ENCODE assay signal across 23 cellular contexts in the genomic region with DNA sequence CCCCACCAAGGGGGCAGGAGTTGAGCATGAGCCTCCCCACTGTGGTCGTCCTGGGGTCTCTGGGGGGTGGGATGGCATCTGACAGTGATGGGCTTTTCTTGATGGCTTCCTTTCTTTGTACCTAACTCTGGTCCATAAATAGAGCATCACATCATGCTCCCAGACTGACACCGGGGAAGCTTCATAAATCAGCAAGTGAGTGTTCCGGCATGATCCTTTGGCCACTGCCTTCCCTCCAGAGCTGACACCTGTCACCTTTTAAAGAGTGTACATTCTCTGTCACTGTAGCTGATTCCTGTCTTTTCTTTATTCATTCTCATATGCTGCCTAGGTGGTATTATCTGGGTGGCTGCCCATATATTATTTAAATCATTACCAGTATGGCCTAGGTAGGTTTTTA.
DNase-seq lines count a peak whose midpoint lies in the region; ATAC-seq and TF ChIP-seq lines count a peak whose summit lies in the region.
"Had no signal": no experiment of that assay in that cellular context is flagged by ENCODE, and none has a peak within 500 bp of the region (broad histone marks: within the 10 kb centered on the region; RNA-seq: fewer than 3 reads in every experiment).

No MANE protein-coding gene starts in this region.

- no peaks in the 10 kb centered on the region for H3K27me3 Mint-ChIP-seq in glutamatergic neuron (ENCODE audit: unreplicated experiment)
- H3K27me3 Mint-ChIP-seq: CD4-positive, alpha-beta T cell; CD8-positive, alpha-beta memory T cell had no signal

- H3K27ac ChIP-seq in WERI-Rb-1 (peak overlapping the region; percentile 24; the same call in 1 of the 2 replicates), psoas muscle (no peak overlapping the region)
- H3K27ac ChIP-seq: A549; BLaER1 treated with 17β-estradiol and CSF1 and Interleukin-3, amounts not matched to agents 10 nM and 100 nM had no signal

- no peak for TF ChIP-seq CTCF in WERI-Rb-1 (IDR thresholded peaks at IDR 0.05; ENCODE audit: low read depth, low read length)
- TF ChIP-seq CTCF in glutamatergic neuron (IDR thresholded peaks at IDR 0.05; ENCODE audit: partially characterized antibody, unreplicated experiment): no peak
- no peak for TF ChIP-seq CTCF in psoas muscle (IDR thresholded peaks at IDR 0.05)
- TF ChIP-seq CTCF in lower leg skin (IDR thresholded peaks at IDR 0.05): no peak

- H3K4me3 ChIP-seq in WERI-Rb-1 (ENCODE audit: low read depth, low read length) (no peak overlapping the region), psoas muscle (no peak overlapping the region), lower leg skin (ENCODE audit: low read depth, poor library complexity, severe bottlenecking) (no peak overlapping the region)
- H3K4me3 ChIP-seq: A549; BLaER1 treated with 17β-estradiol and CSF1 and Interleukin-3, amounts not matched to agents 10 nM and 100 nM; GM23338 had no signal

- H3K4me1 ChIP-seq in psoas muscle: no peaks in the 10 kb centered on the region
- H3K4me1 ChIP-seq: A549; BLaER1 treated with 17β-estradiol and CSF1 and Interleukin-3, amounts not matched to agents 10 nM and 100 nM had no signal

- intact Hi-C loops in psoas muscle (cut with DNase I) (no loop called here), lower leg skin (cut with DNase I; ENCODE audit: low total_unique reads) (no loop called here)

- H3K27ac Mint-ChIP-seq in glutamatergic neuron (ENCODE audit: unreplicated experiment): no peak overlapping the region
- H3K27ac Mint-ChIP-seq: CD14-positive monocyte; CD4-positive, alpha-beta T cell; CD8-positive, alpha-beta memory T cell; GM23338 had no signal

- peak; percentile 21 to 86 (median 55) for ATAC-seq in psoas muscle
- ATAC-seq: A549, GM23338, HCT116 had no signal

- 23 to 42% (median 38%) methylated on average over 3 of the region's 3 CpGs for WGBS in psoas muscle, 3 donors
- WGBS in lower leg skin, 2 donors: 75 to 81% methylated on average over 3 of the region's 3 CpGs

- H3K36me3 Mint-ChIP-seq in glutamatergic neuron (ENCODE audit: unreplicated experiment): no peaks in the 10 kb centered on the region
- H3K36me3 Mint-ChIP-seq: CD14-positive monocyte; CD8-positive, alpha-beta memory T cell had no signal

- H3K4me1 Mint-ChIP-seq in glutamatergic neuron (ENCODE audit: low read depth, unreplicated experiment): peaks cover 55% of the 10 kb centered on the region
- H3K4me1 Mint-ChIP-seq: CD14-positive monocyte; CD8-positive, alpha-beta memory T cell had no signal

- TF ChIP-seq POLR2A in lower leg skin (IDR thresholded peaks at IDR 0.05): no peak

- H3K36me3 ChIP-seq in WERI-Rb-1 (peaks cover 3% of the 10 kb centered on the region), psoas muscle (ENCODE audit: insufficient read depth in 1 of 2, low read depth in 1 of 2) (no peaks in the 10 kb centered on the region)
- H3K36me3 ChIP-seq: BE2C; BLaER1 treated with 17β-estradiol and CSF1 and Interleukin-3, amounts not matched to agents 10 nM and 100 nM had no signal

- peak overlapping the region; percentile 66 for H3K4me3 Mint-ChIP-seq in glutamatergic neuron (ENCODE audit: unreplicated experiment)
- H3K4me3 Mint-ChIP-seq: CD14-positive monocyte; CD4-positive, alpha-beta T cell; CD8-positive, alpha-beta memory T cell; GM23338; H9 had no signal

- peak; percentile 76 for DNase-seq in G401 (ENCODE audit: low spot score)
- peak; percentile 46 for DNase-seq in WERI-Rb-1
- no peak for DNase-seq in glutamatergic neuron
- DNase-seq in psoas muscle: no peak
- DNase-seq in NCI-H345 (lab: John Stamatoyannopoulos, UW): no peak
- DNase-seq in SW 1271 (lab: John Stamatoyannopoulos, UW): no peak
- DNase-seq in lower leg skin (ENCODE audit: low spot score in 2 of 2): no peak
- DNase-seq: 8988T; ACHN; AML-193; BE2C; CD4-positive, alpha-beta T cell; CD8-positive, alpha-beta memory T cell; DMS 273 treated with DMSO at 0.1 percent for 48 hours; DMS79; EL; GF-D8; H9 had no signal

- H3K9me3 ChIP-seq in WERI-Rb-1 (ENCODE audit: severe bottlenecking) (no peaks in the 10 kb centered on the region), psoas muscle (no peaks in the 10 kb centered on the region)
- H3K9me3 ChIP-seq: A549; BE2C; BLaER1 treated with 17β-estradiol and CSF1 and Interleukin-3, amounts not matched to agents 10 nM and 100 nM had no signal

- in situ Hi-C loops in G401 (cut with HindIII; ENCODE audit: low sequenced_read_pairs): no loop called here

- no peaks in the 10 kb centered on the region for H3K9me3 Mint-ChIP-seq in glutamatergic neuron (ENCODE audit: unreplicated experiment)
- H3K9me3 Mint-ChIP-seq: GM23338, H9 had no signal

- no peaks in the 10 kb centered on the region for H3K27me3 ChIP-seq in WERI-Rb-1 (ENCODE audit: insufficient read depth, low read depth, severe bottlenecking)
- H3K27me3 ChIP-seq in psoas muscle (ENCODE audit: insufficient read depth in 3 of 3, low read length in 2 of 3): no peaks in the 10 kb centered on the region
- H3K27me3 ChIP-seq: BE2C; BLaER1 treated with 17β-estradiol and CSF1 and Interleukin-3, amounts not matched to agents 10 nM and 100 nM had no signal

Comparison
In these comparisons a context has a peak if more than half of its experiments do, and no peak if none do; other contexts are left out.
1. DNase-seq: peak in G401 (single experiment) and WERI-Rb-1 (single experiment); none in glutamatergic neuron (single experiment), psoas muscle (0 of 2), NCI-H345 (single experiment), SW 1271 (0 of 2) and lower leg skin (0 of 2).